Comparison of ENCODE assay signal across 31 cellular contexts in genomic region chr2:94993176-94994062, GRCh38. TPM values are rescaled to one million over a fixed set of nuclear protein-coding genes. Genes with fewer than 3 reads are reported as not detected.
A peak's percentile ranks its signal among the peaks of the same experiment; 100 is the strongest.
DNase-seq lines count a peak whose midpoint lies in the region; ATAC-seq lines count a peak whose summit lies in the region.
"Had no signal": no experiment of that assay in that cellular context is flagged by ENCODE, and none has a peak within 500 bp of the region (broad histone marks: within the 10 kb centered on the region; RNA-seq: fewer than 3 reads in every experiment).

No MANE protein-coding gene starts in this region.

- peak; percentile 28 for DNase-seq in activated CD8-positive, alpha-beta memory T cell treated with anti-CD3 and anti-CD28 coated beads for 24 hours
- no peak for DNase-seq in activated CD8-positive, alpha-beta memory T cell treated with anti-CD3 and anti-CD28 coated beads, Interleukin-2, amount 50 U/mL, for 4 hours
- DNase-seq in NCI-H146 (lab: John Stamatoyannopoulos, UW) (peak; percentile 67), left lobe of liver (ENCODE audit: low spot score) (peak; percentile 34), posterior vena cava (ENCODE audit: low spot score) (peak; percentile 71), DMS153 treated with DMSO at 0.1 percent for 48 hours (lab: John Stamatoyannopoulos, UW; ENCODE audit: unreplicated experiment) (no peak), AG08395 (ENCODE audit: low spot score) (no peak)
- DNase-seq: 8988T; activated CD4-positive, alpha-beta T cell treated with anti-CD3 and anti-CD28 coated beads, Interleukin-2, amount 50 U/mL, for 48 hours; CD4-positive, alpha-beta memory T cell; effector CD4-positive, alpha-beta T cell; GOT3; immature natural killer cell; Karpas-422; NCI-H2081 treated with DMSO at 0.1 percent for 48 hours; NCI-H2227 treated with DMSO at 0.1 percent for 48 hours; NCI-H526 treated with DMSO at 0.1 percent for 48 hours; NK-92 treated with Interleukin-12 subunit alpha and Interleukin-12 subunit beta, amount 100 ng/mL, for 24 hours; nucleus accumbens; stimulated activated CD4-positive, alpha-beta T cell treated with anti-CD3 and anti-CD28 coated beads, Interleukin-4, amount 100 ng/mL, for 24 hours; T-helper 2 cell had no signal

- no peaks in the 10 kb centered on the region for H3K9me3 Mint-ChIP-seq in stimulated activated memory B cell treated with anti-CD40 and anti-IgM and Interleukin-4, amounts not matched to agents 10 μg/mL and 1 μg/mL and 100 μg/mL, for 72 hours
- H3K9me3 Mint-ChIP-seq: activated T-helper 17 cell treated with anti-CD3 and anti-CD28 coated beads, Interleukin-2, amount 50 U/mL, for 72 hours; immature natural killer cell; memory B cell had no signal

- no peaks in the 10 kb centered on the region for H3K36me3 Mint-ChIP-seq in stimulated activated memory B cell treated with anti-CD40 and anti-IgM and Interleukin-4, amounts not matched to agents 10 μg/mL and 1 μg/mL and 100 μg/mL, for 72 hours
- H3K36me3 Mint-ChIP-seq: activated naive CD8-positive, alpha-beta T cell; CD4-positive, alpha-beta memory T cell; immature natural killer cell; memory B cell had no signal

- intact Hi-C loops in posterior vena cava (cut with DNase I): no loop called here

- H3K4me1 Mint-ChIP-seq in stimulated activated memory B cell treated with anti-CD40 and anti-IgM and Interleukin-4, amounts not matched to agents 10 μg/mL and 1 μg/mL and 100 μg/mL, for 72 hours: no peaks in the 10 kb centered on the region
- H3K4me1 Mint-ChIP-seq: activated T-helper 17 cell treated with anti-CD3 and anti-CD28 coated beads, Interleukin-2, amount 50 U/mL, for 72 hours; immature natural killer cell; memory B cell had no signal

- no peak overlapping the region for H3K4me3 Mint-ChIP-seq in stimulated activated memory B cell treated with anti-CD40 and anti-IgM and Interleukin-4, amounts not matched to agents 10 μg/mL and 1 μg/mL and 100 μg/mL, for 72 hours
- H3K4me3 Mint-ChIP-seq: activated naive CD8-positive, alpha-beta T cell; activated T-helper 17 cell treated with anti-CD3 and anti-CD28 coated beads, Interleukin-2, amount 50 U/mL, for 72 hours; CD4-positive, alpha-beta memory T cell; immature natural killer cell; memory B cell had no signal

- H3K27ac Mint-ChIP-seq in stimulated activated memory B cell treated with anti-CD40 and anti-IgM and Interleukin-4, amounts not matched to agents 10 μg/mL and 1 μg/mL and 100 μg/mL, for 72 hours: no peak overlapping the region
- H3K27ac Mint-ChIP-seq: activated naive CD8-positive, alpha-beta T cell; activated T-helper 17 cell treated with anti-CD3 and anti-CD28 coated beads, Interleukin-2, amount 50 U/mL, for 72 hours; CD4-positive, alpha-beta memory T cell; immature natural killer cell; memory B cell had no signal

- peaks cover 25% of the 10 kb centered on the region for H3K27me3 Mint-ChIP-seq in stimulated activated memory B cell treated with anti-CD40 and anti-IgM and Interleukin-4, amounts not matched to agents 10 μg/mL and 1 μg/mL and 100 μg/mL, for 72 hours

- ATAC-seq in left lobe of liver: no peak
- no peak for ATAC-seq in stimulated activated memory B cell treated with anti-CD40 and anti-IgM and Interleukin-4, amounts not matched to agents 10 μg/mL and 1 μg/mL and 100 μg/mL, for 72 hours
- ATAC-seq: activated CD4-positive, CD25-positive, alpha-beta regulatory T cell treated with anti-CD3 and anti-CD28 coated beads, Interleukin-2, amount 50 U/mL, for 24 hours; activated T-helper 17 cell treated with anti-CD3 and anti-CD28 coated beads, Interleukin-2, amount 50 U/mL, for 72 hours; gastroesophageal sphincter; left colon; Right ventricle myocardium inferior had no signal

RNA-seq across cellular contexts. Expression of gene MAL, which starts 32.1 kb away (rescaled TPM):
- total RNA-seq in left lobe of liver (0.28 TPM), posterior vena cava (1 to 10 TPM; 1.0 to 1.6 TPM)
- total RNA-seq: fibroblast of lung, pulmonary artery endothelial cell had no signal

Comparison
In these comparisons a context has a peak if more than half of its experiments do, and no peak if none do; other contexts are left out.
1. DNase-seq: peak in activated CD8-positive, alpha-beta memory T cell treated with anti-CD3 and anti-CD28 coated beads for 24 hours (single experiment), NCI-H146 (single experiment), left lobe of liver (single experiment) and posterior vena cava (single experiment); none in activated CD8-positive, alpha-beta memory T cell treated with anti-CD3 and anti-CD28 coated beads, Interleukin-2, amount 50 U/mL, for 4 hours (single experiment), DMS153 treated with DMSO at 0.1 percent for 48 hours (single experiment) and AG08395 (single experiment).